Comparison of ENCODE assay signal across 1 cellular context in the genomic region with DNA sequence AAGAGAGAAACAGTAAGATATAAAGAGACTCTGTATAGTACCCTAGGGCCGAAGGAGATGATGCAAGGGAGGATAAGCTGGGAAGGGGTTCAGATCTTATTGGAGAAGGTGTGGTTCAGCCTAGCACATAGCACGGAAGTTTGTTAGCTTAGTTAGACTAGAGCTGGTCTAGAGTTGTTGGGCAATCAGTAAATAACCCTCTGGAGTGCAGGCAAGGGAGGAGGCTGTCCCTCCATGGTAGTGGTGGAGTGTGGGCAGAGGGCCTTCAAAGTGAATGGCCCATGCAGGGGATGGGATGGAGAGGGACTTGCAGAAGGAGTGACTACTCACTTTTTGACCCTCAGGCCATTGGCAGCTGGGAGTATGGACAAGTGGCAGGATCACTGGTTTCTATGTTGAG.
TF ChIP-seq lines count a peak whose summit lies in the region.

No MANE protein-coding gene starts in this region.

TF ChIP-seq in HepG2, 621 proteins besides CTCF, POLR2A, EP300 and RAD21 (continued from another document and continues in another):
- no peak for TF ChIP-seq SRF (IDR thresholded peaks at IDR 0.05; ENCODE audit: low read depth, low read length)
- TF ChIP-seq DR1 (CRISPR knock-in tag; IDR thresholded peaks at IDR 0.05), result no peak
- no peak for TF ChIP-seq ESRRA (CRISPR knock-in tag; IDR thresholded peaks at IDR 0.05; ENCODE audit: low read depth)
- TF ChIP-seq IKZF4 (CRISPR knock-in tag; IDR thresholded peaks at IDR 0.05; ENCODE audit: borderline replicate concordance, low read depth, not compliant biosample characterization), result no peak
- peak; percentile 94 for TF ChIP-seq CEBPG (CRISPR knock-in tag; IDR thresholded peaks at IDR 0.05)
- no peak for TF ChIP-seq ZFP36L1 (CRISPR knock-in tag; IDR thresholded peaks at IDR 0.05)
- TF ChIP-seq RORA (CRISPR knock-in tag; IDR thresholded peaks at IDR 0.05), result no peak
- no peak for TF ChIP-seq TAF15 (IDR thresholded peaks at IDR 0.05; ENCODE audit: low read depth, low read length, poor library complexity, severe bottlenecking)
- TF ChIP-seq ZNF484 (CRISPR knock-in tag; IDR thresholded peaks at IDR 0.05; ENCODE audit: borderline replicate concordance, low read depth), result no peak
- peak; percentile 81; the same call in 1 of the 2 replicates for TF ChIP-seq POGZ (CRISPR knock-in tag; IDR thresholded peaks at IDR 0.05)
- no peak for TF ChIP-seq ZNF891 (CRISPR knock-in tag; IDR thresholded peaks at IDR 0.05)
- no peak for TF ChIP-seq FOXP1 (IDR thresholded peaks at IDR 0.05)
- TF ChIP-seq FOXP1 (CRISPR knock-in tag; IDR thresholded peaks at IDR 0.05), result peak; percentile 36; the same call in 1 of the 2 replicates
- TF ChIP-seq, protein P1, sequence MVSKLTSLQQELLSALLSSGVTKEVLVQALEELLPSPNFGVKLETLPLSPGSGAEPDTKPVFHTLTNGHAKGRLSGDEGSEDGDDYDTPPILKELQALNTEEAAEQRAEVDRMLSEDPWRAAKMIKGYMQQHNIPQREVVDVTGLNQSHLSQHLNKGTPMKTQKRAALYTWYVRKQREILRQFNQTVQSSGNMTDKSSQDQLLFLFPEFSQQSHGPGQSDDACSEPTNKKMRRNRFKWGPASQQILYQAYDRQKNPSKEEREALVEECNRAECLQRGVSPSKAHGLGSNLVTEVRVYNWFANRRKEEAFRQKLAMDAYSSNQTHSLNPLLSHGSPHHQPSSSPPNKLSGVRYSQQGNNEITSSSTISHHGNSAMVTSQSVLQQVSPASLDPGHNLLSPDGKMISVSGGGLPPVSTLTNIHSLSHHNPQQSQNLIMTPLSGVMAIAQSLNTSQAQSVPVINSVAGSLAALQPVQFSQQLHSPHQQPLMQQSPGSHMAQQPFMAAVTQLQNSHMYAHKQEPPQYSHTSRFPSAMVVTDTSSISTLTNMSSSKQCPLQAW (CRISPR knock-in tag; IDR thresholded peaks at IDR 0.05), result no peak
- TF ChIP-seq, protein P2, sequence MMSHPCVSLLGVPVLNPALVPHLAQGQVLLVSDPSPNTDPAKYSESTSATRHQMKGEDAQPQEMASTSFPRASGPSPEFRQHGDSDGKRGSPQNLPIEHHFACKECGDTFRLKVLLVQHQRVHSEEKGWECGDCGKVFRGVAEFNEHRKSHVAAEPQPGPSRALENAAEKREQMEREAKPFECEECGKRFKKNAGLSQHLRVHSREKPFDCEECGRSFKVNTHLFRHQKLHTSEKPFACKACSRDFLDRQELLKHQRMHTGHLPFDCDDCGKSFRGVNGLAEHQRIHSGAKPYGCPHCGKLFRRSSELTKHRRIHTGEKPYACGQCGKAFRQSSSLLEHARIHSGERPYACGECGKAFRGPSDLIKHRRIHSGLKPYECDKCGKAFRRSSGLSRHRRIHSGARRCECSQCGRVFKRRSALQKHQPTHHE (CRISPR knock-in tag; IDR thresholded peaks at IDR 0.05; ENCODE audit: borderline replicate concordance), result no peak
- peak; percentile 93 for TF ChIP-seq ZNF644 (CRISPR knock-in tag; IDR thresholded peaks at IDR 0.05; ENCODE audit: low read depth)
- no peak for TF ChIP-seq MED13 (CRISPR knock-in tag; IDR thresholded peaks at IDR 0.05)
- TF ChIP-seq ZNF33A (CRISPR knock-in tag; IDR thresholded peaks at IDR 0.05; ENCODE audit: borderline replicate concordance), result no peak
- no peak for TF ChIP-seq ZBTB38 (CRISPR knock-in tag; IDR thresholded peaks at IDR 0.05)
- no peak for TF ChIP-seq SOX6 (IDR thresholded peaks at IDR 0.05)
- peak; percentile 53 for TF ChIP-seq SOX6 (CRISPR knock-in tag; IDR thresholded peaks at IDR 0.05)
- TF ChIP-seq ATF7-NPFF (CRISPR knock-in tag; IDR thresholded peaks at IDR 0.05; ENCODE audit: low read depth), result no peak
- no peak for TF ChIP-seq ZFAT (CRISPR knock-in tag; conservative IDR thresholded peaks at IDR 0.05)
- TF ChIP-seq NFIC (IDR thresholded peaks at IDR 0.05; ENCODE audit: low read length), result no peak
- TF ChIP-seq, protein P3, sequence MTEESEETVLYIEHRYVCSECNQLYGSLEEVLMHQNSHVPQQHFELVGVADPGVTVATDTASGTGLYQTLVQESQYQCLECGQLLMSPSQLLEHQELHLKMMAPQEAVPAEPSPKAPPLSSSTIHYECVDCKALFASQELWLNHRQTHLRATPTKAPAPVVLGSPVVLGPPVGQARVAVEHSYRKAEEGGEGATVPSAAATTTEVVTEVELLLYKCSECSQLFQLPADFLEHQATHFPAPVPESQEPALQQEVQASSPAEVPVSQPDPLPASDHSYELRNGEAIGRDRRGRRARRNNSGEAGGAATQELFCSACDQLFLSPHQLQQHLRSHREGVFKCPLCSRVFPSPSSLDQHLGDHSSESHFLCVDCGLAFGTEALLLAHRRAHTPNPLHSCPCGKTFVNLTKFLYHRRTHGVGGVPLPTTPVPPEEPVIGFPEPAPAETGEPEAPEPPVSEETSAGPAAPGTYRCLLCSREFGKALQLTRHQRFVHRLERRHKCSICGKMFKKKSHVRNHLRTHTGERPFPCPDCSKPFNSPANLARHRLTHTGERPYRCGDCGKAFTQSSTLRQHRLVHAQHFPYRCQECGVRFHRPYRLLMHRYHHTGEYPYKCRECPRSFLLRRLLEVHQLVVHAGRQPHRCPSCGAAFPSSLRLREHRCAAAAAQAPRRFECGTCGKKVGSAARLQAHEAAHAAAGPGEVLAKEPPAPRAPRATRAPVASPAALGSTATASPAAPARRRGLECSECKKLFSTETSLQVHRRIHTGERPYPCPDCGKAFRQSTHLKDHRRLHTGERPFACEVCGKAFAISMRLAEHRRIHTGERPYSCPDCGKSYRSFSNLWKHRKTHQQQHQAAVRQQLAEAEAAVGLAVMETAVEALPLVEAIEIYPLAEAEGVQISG (CRISPR knock-in tag; IDR thresholded peaks at IDR 0.05), result peak; percentile 38; the same call in 1 of the 2 replicates
- peak; percentile 28; the same call in 1 of the 2 replicates for TF ChIP-seq HOXA3 (CRISPR knock-in tag; IDR thresholded peaks at IDR 0.05)
- TF ChIP-seq, protein P4, sequence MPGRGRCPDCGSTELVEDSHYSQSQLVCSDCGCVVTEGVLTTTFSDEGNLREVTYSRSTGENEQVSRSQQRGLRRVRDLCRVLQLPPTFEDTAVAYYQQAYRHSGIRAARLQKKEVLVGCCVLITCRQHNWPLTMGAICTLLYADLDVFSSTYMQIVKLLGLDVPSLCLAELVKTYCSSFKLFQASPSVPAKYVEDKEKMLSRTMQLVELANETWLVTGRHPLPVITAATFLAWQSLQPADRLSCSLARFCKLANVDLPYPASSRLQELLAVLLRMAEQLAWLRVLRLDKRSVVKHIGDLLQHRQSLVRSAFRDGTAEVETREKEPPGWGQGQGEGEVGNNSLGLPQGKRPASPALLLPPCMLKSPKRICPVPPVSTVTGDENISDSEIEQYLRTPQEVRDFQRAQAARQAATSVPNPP (CRISPR knock-in tag; IDR thresholded peaks at IDR 0.05), result no peak
- no peak for TF ChIP-seq ZNF180 (CRISPR knock-in tag; IDR thresholded peaks at IDR 0.05; ENCODE audit: borderline replicate concordance, low read depth)
- TF ChIP-seq ZNF652 (CRISPR knock-in tag; IDR thresholded peaks at IDR 0.05; ENCODE audit: borderline replicate concordance, low read depth), result no peak
- peak; percentile 54; the same call in 1 of the 2 replicates for TF ChIP-seq HDAC2 (CRISPR knock-in tag; IDR thresholded peaks at IDR 0.05)
- TF ChIP-seq, protein P5, sequence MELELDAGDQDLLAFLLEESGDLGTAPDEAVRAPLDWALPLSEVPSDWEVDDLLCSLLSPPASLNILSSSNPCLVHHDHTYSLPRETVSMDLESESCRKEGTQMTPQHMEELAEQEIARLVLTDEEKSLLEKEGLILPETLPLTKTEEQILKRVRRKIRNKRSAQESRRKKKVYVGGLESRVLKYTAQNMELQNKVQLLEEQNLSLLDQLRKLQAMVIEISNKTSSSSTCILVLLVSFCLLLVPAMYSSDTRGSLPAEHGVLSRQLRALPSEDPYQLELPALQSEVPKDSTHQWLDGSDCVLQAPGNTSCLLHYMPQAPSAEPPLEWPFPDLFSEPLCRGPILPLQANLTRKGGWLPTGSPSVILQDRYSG (CRISPR knock-in tag; IDR thresholded peaks at IDR 0.05), result no peak
- 0 out of 2 replicates have a peak, but pooled peaks have one; percentile 35 for TF ChIP-seq KMT2A (CRISPR knock-in tag; IDR thresholded peaks at IDR 0.05)
- TF ChIP-seq SOX5 (CRISPR knock-in tag; IDR thresholded peaks at IDR 0.05; ENCODE audit: borderline replicate concordance), result no peak
- TF ChIP-seq SUZ12 (IDR thresholded peaks at IDR 0.05; ENCODE audit: low read depth, low read length), result no peak
- TF ChIP-seq ZNF33B (CRISPR knock-in tag; IDR thresholded peaks at IDR 0.05), result no peak
- TF ChIP-seq, protein P6, sequence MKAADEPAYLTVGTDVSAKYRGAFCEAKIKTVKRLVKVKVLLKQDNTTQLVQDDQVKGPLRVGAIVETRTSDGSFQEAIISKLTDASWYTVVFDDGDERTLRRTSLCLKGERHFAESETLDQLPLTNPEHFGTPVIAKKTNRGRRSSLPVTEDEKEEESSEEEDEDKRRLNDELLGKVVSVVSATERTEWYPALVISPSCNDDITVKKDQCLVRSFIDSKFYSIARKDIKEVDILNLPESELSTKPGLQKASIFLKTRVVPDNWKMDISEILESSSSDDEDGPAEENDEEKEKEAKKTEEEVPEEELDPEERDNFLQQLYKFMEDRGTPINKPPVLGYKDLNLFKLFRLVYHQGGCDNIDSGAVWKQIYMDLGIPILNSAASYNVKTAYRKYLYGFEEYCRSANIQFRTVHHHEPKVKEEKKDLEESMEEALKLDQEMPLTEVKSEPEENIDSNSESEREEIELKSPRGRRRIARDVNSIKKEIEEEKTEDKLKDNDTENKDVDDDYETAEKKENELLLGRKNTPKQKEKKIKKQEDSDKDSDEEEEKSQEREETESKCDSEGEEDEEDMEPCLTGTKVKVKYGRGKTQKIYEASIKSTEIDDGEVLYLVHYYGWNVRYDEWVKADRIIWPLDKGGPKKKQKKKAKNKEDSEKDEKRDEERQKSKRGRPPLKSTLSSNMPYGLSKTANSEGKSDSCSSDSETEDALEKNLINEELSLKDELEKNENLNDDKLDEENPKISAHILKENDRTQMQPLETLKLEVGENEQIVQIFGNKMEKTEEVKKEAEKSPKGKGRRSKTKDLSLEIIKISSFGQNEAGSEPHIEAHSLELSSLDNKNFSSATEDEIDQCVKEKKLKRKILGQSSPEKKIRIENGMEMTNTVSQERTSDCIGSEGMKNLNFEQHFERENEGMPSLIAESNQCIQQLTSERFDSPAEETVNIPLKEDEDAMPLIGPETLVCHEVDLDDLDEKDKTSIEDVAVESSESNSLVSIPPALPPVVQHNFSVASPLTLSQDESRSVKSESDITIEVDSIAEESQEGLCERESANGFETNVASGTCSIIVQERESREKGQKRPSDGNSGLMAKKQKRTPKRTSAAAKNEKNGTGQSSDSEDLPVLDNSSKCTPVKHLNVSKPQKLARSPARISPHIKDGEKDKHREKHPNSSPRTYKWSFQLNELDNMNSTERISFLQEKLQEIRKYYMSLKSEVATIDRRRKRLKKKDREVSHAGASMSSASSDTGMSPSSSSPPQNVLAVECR (CRISPR knock-in tag; IDR thresholded peaks at IDR 0.05; ENCODE audit: borderline replicate concordance), result peak; percentile 40; the same call in 1 of the 2 replicates
- peak; percentile 41; the same call in 1 of the 2 replicates for TF ChIP-seq PITX1 (CRISPR knock-in tag; IDR thresholded peaks at IDR 0.05)
- no peak for TF ChIP-seq KDM4B (CRISPR knock-in tag; IDR thresholded peaks at IDR 0.05)
- TF ChIP-seq SP2 (CRISPR knock-in tag; IDR thresholded peaks at IDR 0.05), result no peak
- peak; percentile 49; the same call in 1 of the 2 replicates for TF ChIP-seq ETV5 (CRISPR knock-in tag; IDR thresholded peaks at IDR 0.05; ENCODE audit: borderline replicate concordance)
- TF ChIP-seq LCORL (IDR thresholded peaks at IDR 0.05), result no peak
- TF ChIP-seq LCORL (CRISPR knock-in tag; IDR thresholded peaks at IDR 0.05), result 0 out of 2 replicates have a peak, but pooled peaks have one; percentile 42
- TF ChIP-seq, protein P7, sequence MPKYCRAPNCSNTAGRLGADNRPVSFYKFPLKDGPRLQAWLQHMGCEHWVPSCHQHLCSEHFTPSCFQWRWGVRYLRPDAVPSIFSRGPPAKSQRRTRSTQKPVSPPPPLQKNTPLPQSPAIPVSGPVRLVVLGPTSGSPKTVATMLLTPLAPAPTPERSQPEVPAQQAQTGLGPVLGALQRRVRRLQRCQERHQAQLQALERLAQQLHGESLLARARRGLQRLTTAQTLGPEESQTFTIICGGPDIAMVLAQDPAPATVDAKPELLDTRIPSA (CRISPR knock-in tag; IDR thresholded peaks at IDR 0.05; ENCODE audit: borderline replicate concordance), result no peak
- TF ChIP-seq HMG20B (CRISPR knock-in tag; conservative IDR thresholded peaks at IDR 0.05), result no peak
- TF ChIP-seq JARID2 (CRISPR knock-in tag; IDR thresholded peaks at IDR 0.05; ENCODE audit: insufficient replicate concordance), result no peak
- peak; percentile 42 for TF ChIP-seq FOSL2 (CRISPR knock-in tag; IDR thresholded peaks at IDR 0.05)
- no peak for TF ChIP-seq ZNF432 (CRISPR knock-in tag; IDR thresholded peaks at IDR 0.05; ENCODE audit: borderline replicate concordance)
- TF ChIP-seq, protein P8, sequence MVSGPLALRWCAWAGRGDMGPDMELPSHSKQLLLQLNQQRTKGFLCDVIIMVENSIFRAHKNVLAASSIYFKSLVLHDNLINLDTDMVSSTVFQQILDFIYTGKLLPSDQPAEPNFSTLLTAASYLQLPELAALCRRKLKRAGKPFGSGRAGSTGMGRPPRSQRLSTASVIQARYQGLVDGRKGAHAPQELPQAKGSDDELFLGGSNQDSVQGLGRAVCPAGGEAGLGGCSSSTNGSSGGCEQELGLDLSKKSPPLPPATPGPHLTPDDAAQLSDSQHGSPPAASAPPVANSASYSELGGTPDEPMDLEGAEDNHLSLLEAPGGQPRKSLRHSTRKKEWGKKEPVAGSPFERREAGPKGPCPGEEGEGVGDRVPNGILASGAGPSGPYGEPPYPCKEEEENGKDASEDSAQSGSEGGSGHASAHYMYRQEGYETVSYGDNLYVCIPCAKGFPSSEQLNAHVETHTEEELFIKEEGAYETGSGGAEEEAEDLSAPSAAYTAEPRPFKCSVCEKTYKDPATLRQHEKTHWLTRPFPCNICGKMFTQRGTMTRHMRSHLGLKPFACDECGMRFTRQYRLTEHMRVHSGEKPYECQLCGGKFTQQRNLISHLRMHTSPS (CRISPR knock-in tag; IDR thresholded peaks at IDR 0.05; ENCODE audit: low read depth), result 0 out of 2 replicates have a peak, but pooled peaks have one; percentile 25
- TF ChIP-seq GPN1 (CRISPR knock-in tag; IDR thresholded peaks at IDR 0.05; ENCODE audit: borderline replicate concordance), result no peak
